In the genomic region with DNA sequence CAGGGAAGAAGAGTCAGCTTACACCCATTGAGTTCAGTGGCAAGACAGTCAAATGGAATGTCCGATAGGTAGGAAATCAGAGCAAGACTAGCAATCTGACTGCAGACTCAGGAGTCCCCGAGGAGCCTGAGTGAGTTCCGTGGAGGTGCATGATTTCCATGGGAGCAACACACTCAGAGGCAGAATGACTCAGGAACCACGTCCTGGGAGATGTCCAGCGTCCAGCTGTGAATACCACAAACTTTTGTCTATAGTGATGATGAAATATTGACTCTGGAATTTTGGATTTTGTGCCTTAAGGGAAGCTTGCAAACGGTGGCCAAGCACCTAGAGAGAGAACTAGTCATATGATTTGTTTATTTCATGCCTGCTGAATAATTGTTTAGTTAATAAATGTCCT, we compare ENCODE assay signal across 12 cellular contexts.
DNase-seq lines count a peak whose midpoint lies in the region; ATAC-seq, FAIRE-seq and TF ChIP-seq lines count a peak whose summit lies in the region.
"Had no signal": no experiment of that assay in that cellular context is flagged by ENCODE, and none has a peak within 500 bp of the region (broad histone marks: within the 10 kb centered on the region; RNA-seq: fewer than 3 reads in every experiment).

No MANE protein-coding gene starts in this region.

- H3K27me3 ChIP-seq in mammary epithelial cell (ENCODE audit: insufficient read depth, low read length), result no peaks in the 10 kb centered on the region
- H3K27me3 ChIP-seq: hepatocyte had no signal

- no peak overlapping the region for H3K27ac Mint-ChIP-seq in activated CD4-positive, alpha-beta memory T cell treated with anti-CD3 and anti-CD28 coated beads, Interleukin-2, amount 10 ng/mL, durations not matched to agents 7 days and 5 days
- H3K27ac Mint-ChIP-seq in WTC11, result no peak overlapping the region

- peaks cover 6% of the 10 kb centered on the region for H3K27me3 Mint-ChIP-seq in activated CD4-positive, alpha-beta memory T cell treated with anti-CD3 and anti-CD28 coated beads, Interleukin-2, amount 10 ng/mL, durations not matched to agents 7 days and 5 days
- no peaks in the 10 kb centered on the region for H3K27me3 Mint-ChIP-seq in WTC11 (ENCODE audit: low read depth)
- H3K27me3 Mint-ChIP-seq: brain had no signal

- 2% methylated on average over 6 of the region's 6 CpGs for WGBS in A549 (ENCODE audit: missing lambda C conversion rate)
- WGBS in mammary epithelial cell (ENCODE audit: low coverage, missing lambda C conversion rate), result 3% methylated on average over 5 of the region's 6 CpGs

- H3K79me2 ChIP-seq in mammary epithelial cell (ENCODE audit: insufficient read depth, low read length), result no peaks in the 10 kb centered on the region
- H3K79me2 ChIP-seq: hepatocyte had no signal

- intact Hi-C loops in mammary epithelial cell (cut with micrococcal nuclease), result loop anchor here (1.0 to 5.0 kb wide), 4 partner anchors 25 to 598 kb away; no protein-coding TSS in a partner anchor

- TF ChIP-seq CTCF in A549 (IDR thresholded peaks at IDR 0.05), result no peak
- TF ChIP-seq CTCF in mammary epithelial cell (conservative IDR thresholded peaks at IDR 0.05 in 1 of 2, IDR thresholded peaks at IDR 0.05 in 1 of 2; ENCODE audit: extremely low read depth in 1 of 2, insufficient read depth in 1 of 2, low read depth in 1 of 2, low read length in 2 of 2), result no peak
- no peak for TF ChIP-seq CTCF in WTC11 (IDR thresholded peaks at IDR 0.05)

- dilution Hi-C loops in mammary epithelial cell (cut with HindIII; ENCODE audit: low sequenced_read_pairs), result no loop called here

- no peaks in the 10 kb centered on the region for H3K9me3 Mint-ChIP-seq in activated CD4-positive, alpha-beta memory T cell treated with anti-CD3 and anti-CD28 coated beads, Interleukin-2, amount 10 ng/mL, durations not matched to agents 7 days and 5 days
- no peaks in the 10 kb centered on the region for H3K9me3 Mint-ChIP-seq in WTC11
- H3K9me3 Mint-ChIP-seq: brain had no signal

- peak; percentile 26 to 53; a peak in 3 of 5 replicates for TF ChIP-seq RAD21 in A549 (conservative IDR thresholded peaks at IDR 0.05 in 1 of 2, IDR thresholded peaks at IDR 0.05 in 1 of 2)

- peak; percentile 88 to 92; a peak in 3 of 5 replicates for TF ChIP-seq EP300 in A549 (IDR thresholded peaks at IDR 0.05)

- H3K4me1 Mint-ChIP-seq in activated CD4-positive, alpha-beta memory T cell treated with anti-CD3 and anti-CD28 coated beads, Interleukin-2, amount 10 ng/mL, durations not matched to agents 7 days and 5 days, result peaks cover 20% of the 10 kb centered on the region
- H3K4me1 Mint-ChIP-seq in WTC11, result peaks cover 20% of the 10 kb centered on the region

- peak; percentile 80 to 84 for ATAC-seq in A549
- ATAC-seq in WTC11, result no peak

- H3K27ac ChIP-seq in A549 (peak overlapping the region; percentile 90 to 95), mammary epithelial cell (ENCODE audit: insufficient read depth, low read depth, low read length) (peak overlapping the region; percentile 84)
- H3K27ac ChIP-seq: hepatocyte had no signal

- H3K36me3 Mint-ChIP-seq in activated CD4-positive, alpha-beta memory T cell treated with anti-CD3 and anti-CD28 coated beads, Interleukin-2, amount 10 ng/mL, durations not matched to agents 7 days and 5 days (ENCODE audit: low read depth), result no peaks in the 10 kb centered on the region
- no peaks in the 10 kb centered on the region for H3K36me3 Mint-ChIP-seq in WTC11
- H3K36me3 Mint-ChIP-seq: brain had no signal

- no peak overlapping the region for H3K4me3 Mint-ChIP-seq in activated CD4-positive, alpha-beta memory T cell treated with anti-CD3 and anti-CD28 coated beads, Interleukin-2, amount 10 ng/mL, durations not matched to agents 7 days and 5 days
- no peak overlapping the region for H3K4me3 Mint-ChIP-seq in WTC11
- H3K4me3 Mint-ChIP-seq: brain had no signal

- no peaks in the 10 kb centered on the region for H3K9me3 ChIP-seq in A549
- H3K9me3 ChIP-seq in mammary epithelial cell (replicated peaks; ENCODE audit: insufficient read depth, low read length), result no peaks in the 10 kb centered on the region

- H4K20me1 ChIP-seq in mammary epithelial cell (ENCODE audit: insufficient read depth, low read length), result no peaks in the 10 kb centered on the region

- H3K36me3 ChIP-seq in mammary epithelial cell (ENCODE audit: insufficient read depth, low read length), result no peaks in the 10 kb centered on the region

- no peak for TF ChIP-seq POLR2A in A549 (IDR thresholded peaks at IDR 0.05; ENCODE audit: low read length)

- peak; percentile 87 to 91 for DNase-seq in A549 (ENCODE audit: low read depth in 1 of 2, low spot score in 1 of 2)
- DNase-seq in LHCN-M2 (ENCODE audit: low read depth), result peak; percentile 91
- DNase-seq in mammary epithelial cell, result peak; percentile 93
- peak; percentile 94 for DNase-seq in kidney tubule cell (ENCODE audit: low spot score)
- DNase-seq in activated CD4-positive, alpha-beta memory T cell treated with anti-CD3 and anti-CD28 coated beads, Interleukin-2, amount 10 ng/mL, durations not matched to agents 7 days and 5 days, result no peak
- no peak for DNase-seq in NOMO-1 treated with DMSO at 0.1 percent for 48 hours (lab: John Stamatoyannopoulos, UW; ENCODE audit: unreplicated experiment)
- DNase-seq in NCI-H2107 treated with DMSO at 0.1 percent for 48 hours (lab: John Stamatoyannopoulos, UW; ENCODE audit: unreplicated experiment), result no peak
- no peak for DNase-seq in WTC11 (ENCODE audit: low spot score)
- DNase-seq: activated CD4-positive, alpha-beta T cell treated with anti-CD3 and anti-CD28 coated beads, Interleukin-2, amount 50 U/mL, for 1 hour had no signal

- CTCF ChIA-PET in A549 (lab: Yijun Ruan, JAX) (interaction anchor here (0.9 to 1.5 kb wide), 4 partner anchors 29 to 119 kb away, joined by 3 to 4 read pairs (median 4); no protein-coding TSS in a partner anchor), mammary epithelial cell (lab: Charles Lee; ENCODE audit: low non-redundant PET) (interaction anchor here (0.6 kb wide), 2 partner anchors 32 to 85 kb away, joined by 3 to 20 read pairs; no protein-coding TSS in a partner anchor), WTC11 (lab: Charles Lee) (interaction anchor here (1.0 kb wide), 1 partner anchor 605 kb away, joined by 3 read pairs; no protein-coding TSS in a partner anchor)
- CTCF ChIA-PET in activated CD4-positive, alpha-beta memory T cell treated with anti-CD3 and anti-CD28 coated beads, Interleukin-2, amount 10 ng/mL, durations not matched to agents 7 days and 5 days (lab: Charles Lee), result interaction anchor here (2.2 kb wide), 1 partner anchor 17 kb away, joined by 7 read pairs; no protein-coding TSS in a partner anchor

- FAIRE-seq in A549 (lab: Jason Lieb, UNC), result peak; percentile 73
- FAIRE-seq: A204.1 had no signal

- peak overlapping the region; percentile 83 for H3K4me2 ChIP-seq in A549
- peak overlapping the region; percentile 38 for H3K4me2 ChIP-seq in mammary epithelial cell (ENCODE audit: insufficient read depth, low read depth, low read length)
- H3K4me2 ChIP-seq: hepatocyte had no signal

- POLR2A ChIA-PET in A549 (lab: Yijun Ruan, JAX), result interaction anchor here (0.7 to 5.2 kb wide), 4 partner anchors 25 to 902 kb away, joined by 3 to 36 read pairs (median 4); no protein-coding TSS in a partner anchor
- POLR2A ChIA-PET in activated CD4-positive, alpha-beta memory T cell treated with anti-CD3 and anti-CD28 coated beads, Interleukin-2, amount 10 ng/mL, durations not matched to agents 7 days and 5 days (lab: Charles Lee), result no interaction called here
- POLR2A ChIA-PET in WTC11 (lab: Charles Lee), result no interaction called here

- no TSS peak for BruUV-seq in mammary epithelial cell (replicated peaks; lab: Mats Ljungman, UMichigan)

- in situ Hi-C loops in mammary epithelial cell (cut with MboI; ENCODE audit: low sequenced_read_pairs in 2 of 2), result loop anchor here (10.0 to 25.0 kb wide), 5 partner anchors 48 to 606 kb away; no protein-coding TSS in a partner anchor

- peak overlapping the region; percentile 9 for H3K9ac ChIP-seq in mammary epithelial cell (ENCODE audit: insufficient read depth, low read length)

- H3K4me3 ChIP-seq in A549, result no peak overlapping the region
- no peak overlapping the region for H3K4me3 ChIP-seq in mammary epithelial cell (replicated peaks in 1 of 3; ENCODE audit: insufficient read depth in 1 of 3, low read depth in 2 of 3, low read length in 3 of 3)
- H3K4me3 ChIP-seq: hepatocyte had no signal

- H2AFZ ChIP-seq in mammary epithelial cell (ENCODE audit: low read depth, low read length), result peak overlapping the region; percentile 52
- H2AFZ ChIP-seq: hepatocyte had no signal

- H3K4me1 ChIP-seq in A549 (peaks cover 86% of the 10 kb centered on the region), mammary epithelial cell (ENCODE audit: insufficient read depth, low read length) (peaks cover 29% of the 10 kb centered on the region)

TF ChIP-seq in A549, 52 proteins besides CTCF, POLR2A, EP300 and RAD21 (continues in another document):
- TF ChIP-seq EHMT2 (IDR thresholded peaks at IDR 0.05; ENCODE audit: low read depth) (no peak), CBX2 (IDR thresholded peaks at IDR 0.05; ENCODE audit: borderline replicate concordance, low read depth) (no peak), CEBPB (IDR thresholded peaks at IDR 0.05) (peak; percentile 84 to 95), JUN (IDR thresholded peaks at IDR 0.05) (peak; percentile 82 to 89), HEYL (CRISPR knock-in tag; IDR thresholded peaks at IDR 0.05) (no peak), MYC (IDR thresholded peaks at IDR 0.05; ENCODE audit: borderline replicate concordance, low read length) (no peak), HDAC2 (IDR thresholded peaks at IDR 0.05) (no peak), SMC3 (IDR thresholded peaks at IDR 0.05) (peak; percentile 39; the same call in 1 of the 3 replicates)
- TF ChIP-seq, protein P1, sequence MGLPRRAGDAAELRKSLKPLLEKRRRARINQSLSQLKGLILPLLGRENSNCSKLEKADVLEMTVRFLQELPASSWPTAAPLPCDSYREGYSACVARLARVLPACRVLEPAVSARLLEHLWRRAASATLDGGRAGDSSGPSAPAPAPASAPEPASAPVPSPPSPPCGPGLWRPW (IDR thresholded peaks at IDR 0.05), result peak; percentile 45; the same call in 1 of the 2 replicates

TF ChIP-seq in WTC11, 78 proteins besides CTCF, POLR2A, EP300 and RAD21 (continues in another document):
- no peak for TF ChIP-seq OVOL2 (CRISPR knock-in tag; IDR thresholded peaks at IDR 0.05; ENCODE audit: borderline replicate concordance)
- TF ChIP-seq, protein P2, sequence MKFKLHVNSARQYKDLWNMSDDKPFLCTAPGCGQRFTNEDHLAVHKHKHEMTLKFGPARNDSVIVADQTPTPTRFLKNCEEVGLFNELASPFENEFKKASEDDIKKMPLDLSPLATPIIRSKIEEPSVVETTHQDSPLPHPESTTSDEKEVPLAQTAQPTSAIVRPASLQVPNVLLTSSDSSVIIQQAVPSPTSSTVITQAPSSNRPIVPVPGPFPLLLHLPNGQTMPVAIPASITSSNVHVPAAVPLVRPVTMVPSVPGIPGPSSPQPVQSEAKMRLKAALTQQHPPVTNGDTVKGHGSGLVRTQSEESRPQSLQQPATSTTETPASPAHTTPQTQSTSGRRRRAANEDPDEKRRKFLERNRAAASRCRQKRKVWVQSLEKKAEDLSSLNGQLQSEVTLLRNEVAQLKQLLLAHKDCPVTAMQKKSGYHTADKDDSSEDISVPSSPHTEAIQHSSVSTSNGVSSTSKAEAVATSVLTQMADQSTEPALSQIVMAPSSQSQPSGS (CRISPR knock-in tag; IDR thresholded peaks at IDR 0.05; ENCODE audit: borderline replicate concordance, low read depth), result no peak
- no peak for TF ChIP-seq SP1 (CRISPR knock-in tag; conservative IDR thresholded peaks at IDR 0.05)
- no peak for TF ChIP-seq ZBTB21 (CRISPR knock-in tag; IDR thresholded peaks at IDR 0.05; ENCODE audit: borderline replicate concordance)

Comparison
In these comparisons a context has a peak if more than half of its experiments do, and no peak if none do; other contexts are left out.
1. DNase-seq: peak in A549 (2 of 2), LHCN-M2 (single experiment), mammary epithelial cell (single experiment) and kidney tubule cell (single experiment); none in activated CD4-positive, alpha-beta memory T cell treated with anti-CD3 and anti-CD28 coated beads, Interleukin-2, amount 10 ng/mL, durations not matched to agents 7 days and 5 days (single experiment), NOMO-1 treated with DMSO at 0.1 percent for 48 hours (single experiment), NCI-H2107 treated with DMSO at 0.1 percent for 48 hours (single experiment) and WTC11 (single experiment).